8 cellular contexts compared by ENCODE assay signal in genomic region chr1:213045321-213046226, GRCh38. TPM values are rescaled to one million over a fixed set of nuclear protein-coding genes. Genes with fewer than 3 reads are reported as not detected.
A peak's percentile ranks its signal among the peaks of the same experiment; 100 is the strongest.
DNase-seq lines count a peak whose midpoint lies in the region; FAIRE-seq and TF ChIP-seq lines count a peak whose summit lies in the region.
"Not testable (repeated sequence)": the region's sequence is repeated elsewhere in the genome, so short reads cannot be mapped to it uniquely, and the experiment has no call there.

No MANE protein-coding gene starts in this region.

- not testable (repeated sequence) for H3K4me2 ChIP-seq in H1 (ENCODE audit: insufficient read depth in 1 of 2, low read depth in 2 of 2, low read length in 2 of 2); mesenchymal stem cell (ENCODE audit: low read length, poor library complexity, severe bottlenecking)
- peak overlapping the region; percentile 77 for H3K4me2 ChIP-seq in smooth muscle cell

- H4K20me1 ChIP-seq in H1 (replicated peaks in 1 of 2; ENCODE audit: control insufficient read depth in 1 of 2, insufficient read depth in 2 of 2, low read length in 2 of 2); smooth muscle cell (ENCODE audit: low read depth): not testable (repeated sequence)

- not testable (repeated sequence) for H3K9me3 ChIP-seq in HAP-1; H1 (ENCODE audit: insufficient read depth in 2 of 2, low read depth in 1 of 2, low read length in 1 of 2); mesenchymal stem cell (ENCODE audit: control insufficient read depth, low read length); smooth muscle cell (replicated peaks; ENCODE audit: low read depth)

- H3K36me3 ChIP-seq in HAP-1 (replicated peaks); H1 (ENCODE audit: control insufficient read depth in 2 of 4, insufficient read depth in 4 of 4, low read length in 3 of 4); mesenchymal stem cell (ENCODE audit: control insufficient read depth in 1 of 2, insufficient read depth in 2 of 2, low read depth in 1 of 2, low read length in 2 of 2); smooth muscle cell (ENCODE audit: low read depth): not testable (repeated sequence)

- in situ Hi-C loops in HAP-1 (cut with MboI; ENCODE audit: low sequenced_read_pairs): not testable (repeated sequence)

- not testable (repeated sequence) for H3K18ac ChIP-seq in H1 (ENCODE audit: extremely low read depth, low read length); mesenchymal stem cell (ENCODE audit: low read depth in 1 of 2, low read length in 2 of 2)

- peaks cover 56% of the 10 kb centered on the region for H3K4me1 ChIP-seq in HAP-1
- not testable (repeated sequence) for H3K4me1 ChIP-seq in H1 (replicated peaks in 1 of 4; ENCODE audit: control insufficient read depth in 3 of 4, insufficient read depth in 4 of 4, low read length in 3 of 4); mesenchymal stem cell (ENCODE audit: control insufficient read depth, insufficient read depth, low read depth, low read length); smooth muscle cell (ENCODE audit: low read depth)

- not testable (repeated sequence) for H2AK5ac ChIP-seq in H1 (ENCODE audit: low read depth, low read length); mesenchymal stem cell (ENCODE audit: low read length, severe bottlenecking)

- H3K27ac ChIP-seq in H1 (ENCODE audit: low read depth, low read length); mesenchymal stem cell (ENCODE audit: low read length, poor library complexity, severe bottlenecking): not testable (repeated sequence)
- peak overlapping the region; percentile 37 for H3K27ac ChIP-seq in smooth muscle cell (ENCODE audit: low read depth)

- TF ChIP-seq CTCF in H1 (IDR thresholded peaks at IDR 0.05; ENCODE audit: control extremely low read depth in 1 of 3, insufficient read depth in 1 of 3, low read depth in 1 of 3, low read length in 3 of 3); smooth muscle cell (IDR thresholded peaks at IDR 0.05; ENCODE audit: borderline replicate concordance, insufficient read depth, poor library complexity, severe bottlenecking): not testable (repeated sequence)

- POLR2A ChIA-PET in H1 (lab: Charles Lee; ENCODE audit: partially characterized antibody): interaction anchor here (0.6 kb wide), 1 partner anchor 40 kb away, joined by 3 read pairs; no protein-coding TSS in a partner anchor

- not testable (repeated sequence) for H3K9ac ChIP-seq in H1 (replicated peaks in 1 of 4; ENCODE audit: extremely low read depth in 1 of 4, low read depth in 3 of 4, low read length in 3 of 4); mesenchymal stem cell (ENCODE audit: low read length); smooth muscle cell (ENCODE audit: low read depth)

- not testable (repeated sequence) for H3K4ac ChIP-seq in H1 (replicated peaks; ENCODE audit: insufficient read length, low read depth, low read length); mesenchymal stem cell (ENCODE audit: low read depth in 1 of 2, low read length in 2 of 2)

- not testable (repeated sequence) for H4K8ac ChIP-seq in H1 (ENCODE audit: extremely low read depth, insufficient read depth, low read length); mesenchymal stem cell (ENCODE audit: low read length)

- H3K14ac ChIP-seq in H1 (ENCODE audit: insufficient read length); mesenchymal stem cell (ENCODE audit: low read length in 2 of 2): not testable (repeated sequence)

- not testable (repeated sequence) for FAIRE-seq in H1 (lab: Jason Lieb, UNC)

- H2AFZ ChIP-seq in H1 (ENCODE audit: low read length): peak overlapping the region; percentile 57; the same call in 1 of the 2 replicates
- not testable (repeated sequence) for H2AFZ ChIP-seq in mesenchymal stem cell (ENCODE audit: low read depth, low read length)
- peak overlapping the region; percentile 63 for H2AFZ ChIP-seq in smooth muscle cell (ENCODE audit: low read depth)

- not testable (repeated sequence) for H4K5ac ChIP-seq in H1 (ENCODE audit: insufficient read length, low read depth, low read length)

- H3F3A ChIP-seq in smooth muscle cell (ENCODE audit: low read depth): not testable (repeated sequence)

- not testable (repeated sequence) for H3K79me2 ChIP-seq in H1 (ENCODE audit: control insufficient read depth in 1 of 2, insufficient read depth in 2 of 2, low read length in 2 of 2); smooth muscle cell (ENCODE audit: low read depth)

- not testable (repeated sequence) for H4K91ac ChIP-seq in H1 (replicated peaks; ENCODE audit: insufficient read length, low read length); mesenchymal stem cell (ENCODE audit: low read length)

- WGBS in H1 (ENCODE audit: extremely low coverage in 1 of 2, insufficient coverage in 1 of 2, insufficient read length in 1 of 2, insufficient replicate concordance in 2 of 2, low coverage in 1 of 2, low lambda C conversion rate in 2 of 2, missing lambda C conversion rate in 1 of 2), 2 experiments: 95% methylated on average over 13 of the region's 13 CpGs; no CpG with 5 or more reads in 1 of the 2 experiments
- 76% methylated on average over 10 of the region's 13 CpGs for WGBS in mesenchymal stem cell
- WGBS in smooth muscle cell (ENCODE audit: low lambda C conversion rate): 18% methylated on average over 13 of the region's 13 CpGs

- H3K23me2 ChIP-seq in H1 (ENCODE audit: low read depth, low read length): not testable (repeated sequence)

- not testable (repeated sequence) for H2BK12ac ChIP-seq in H1 (ENCODE audit: low read depth, low read length)
- peak overlapping the region in 1 of 2 experiments; percentile 11 for H2BK12ac ChIP-seq in mesenchymal stem cell (ENCODE audit: low read length in 2 of 2)

- H2BK20ac ChIP-seq in H1 (ENCODE audit: low read length): not testable (repeated sequence)

- CTCF ChIA-PET in H1 (lab: Charles Lee; ENCODE audit: partially characterized antibody): interaction anchor here (0.6 to 1.5 kb wide), 3 partner anchors 10 to 464 kb away, joined by 3 read pairs; no protein-coding TSS in a partner anchor

- TF ChIP-seq RAD21 in H1 (IDR thresholded peaks at IDR 0.05 in 1 of 2, conservative IDR thresholded peaks at IDR 0.05 in 1 of 2; ENCODE audit: low read depth in 2 of 2, low read length in 2 of 2): not testable (repeated sequence)

- not testable (repeated sequence) for H3K23ac ChIP-seq in H1 (ENCODE audit: insufficient read length); mesenchymal stem cell (ENCODE audit: low read length in 2 of 2)

- not testable (repeated sequence) for TF ChIP-seq POLR2A in H1 (IDR thresholded peaks at IDR 0.05; ENCODE audit: control extremely low read depth in 1 of 2, low read depth in 2 of 2, low read length in 2 of 2)

- H3K79me1 ChIP-seq in H1 (ENCODE audit: low read depth, low read length); mesenchymal stem cell (replicated peaks; ENCODE audit: low read length, poor library complexity, severe bottlenecking): not testable (repeated sequence)

- TF ChIP-seq EP300 in H1 (IDR thresholded peaks at IDR 0.05; ENCODE audit: borderline replicate concordance in 1 of 2, low read depth in 2 of 2, low read length in 2 of 2): not testable (repeated sequence)

- not testable (repeated sequence) for H2BK5ac ChIP-seq in H1 (ENCODE audit: low read depth, low read length); mesenchymal stem cell (ENCODE audit: low read depth, low read length, poor library complexity, severe bottlenecking)

- not testable (repeated sequence) for H2BK15ac ChIP-seq in H1 (ENCODE audit: low read length); mesenchymal stem cell (ENCODE audit: low read depth, poor library complexity, severe bottlenecking)

- H3K4me3 ChIP-seq in HAP-1; H1 (ENCODE audit: extremely low read depth in 1 of 4, insufficient read depth in 2 of 4, low read depth in 3 of 4, low read length in 4 of 4); mesenchymal stem cell (ENCODE audit: insufficient read depth in 1 of 2, low read depth in 1 of 2, low read length in 2 of 2): not testable (repeated sequence)
- peak overlapping the region; percentile 26 for H3K4me3 ChIP-seq in smooth muscle cell

- not testable (repeated sequence) for H2BK120ac ChIP-seq in H1 (replicated peaks; ENCODE audit: low read depth, low read length); mesenchymal stem cell (ENCODE audit: low read depth, low read length)

- H3K27me3 ChIP-seq in HAP-1 (ENCODE audit: low read depth); H1 (replicated peaks in 1 of 4; ENCODE audit: control insufficient read depth in 3 of 4, extremely low read depth in 1 of 4, insufficient read depth in 3 of 4, low read length in 3 of 4); mesenchymal stem cell (ENCODE audit: control insufficient read depth in 1 of 2, insufficient read depth in 1 of 2, low read length in 2 of 2); smooth muscle cell (ENCODE audit: low read depth): not testable (repeated sequence)

- DNase-seq in DMS153 (lab: John Stamatoyannopoulos, UW) (peak; percentile 84), HAP-1 (ENCODE audit: low spot score in 2 of 2) (peak; percentile 43 to 79), NCI-H187 treated with DMSO at 0.1 percent for 48 hours (lab: John Stamatoyannopoulos, UW) (peak; percentile 30), NCI-H748 (lab: John Stamatoyannopoulos, UW; ENCODE audit: unreplicated experiment) (peak; percentile 66), SK-N-DZ (ENCODE audit: low spot score) (peak; percentile 29), mesenchymal stem cell (peak; percentile 60)
- not testable (repeated sequence) for DNase-seq in H1 (ENCODE audit: low read depth in 1 of 2, low spot score in 2 of 2); smooth muscle cell (lab: John Stamatoyannopoulos, UW; ENCODE audit: unreplicated experiment)

- not testable (repeated sequence) for H3K56ac ChIP-seq in H1 (replicated peaks; ENCODE audit: insufficient read length, low read depth, low read length)

RNA-seq across cellular contexts. Expression of gene RPS6KC1, which starts 5.5 kb away (rescaled TPM):
- polyA plus RNA-seq in SK-N-DZ (2014; cell fraction: cytosol; rRNA removed): 13.6 and 16.6 TPM in 2 replicates
- polyA plus RNA-seq in SK-N-DZ (2014; cell fraction: nucleus; rRNA removed): 27.0 and 27.5 TPM in 2 replicates
- 16.2 and 17.6 TPM in 2 replicates for total RNA-seq in H1 (2021; fragmentation: NEBNext Ultra II Directional; extraction: Animal tissue kit (Norgen Biotek cat#: 25700))
- 2.6 and 4.9 TPM in 2 replicates for polyA plus RNA-seq in H1 (2011; rRNA removed)
- 5.7 TPM for polyA plus RNA-seq in H1 (2011; cell fraction: cytosol; rRNA removed)
- polyA plus RNA-seq in H1 (2011; cell fraction: nucleus; rRNA removed): 3.3 TPM
- polyA plus RNA-seq in H1 (2012, experiment 1 of 2): 7.4 to 13.2 TPM (median 9.0 TPM) in 4 replicates
- 0.52 TPM for polyA plus RNA-seq in H1 (2012, experiment 2 of 2)
- polyA plus RNA-seq in H1 (2013, experiment 1 of 2): 9.4 TPM
- polyA plus RNA-seq in H1 (2013, experiment 2 of 2): 10.3 TPM
- 17.9 and 22.2 TPM in 2 replicates for polyA minus RNA-seq in H1 (2011; rRNA and poly(A)+ RNA removed)
- polyA minus RNA-seq in H1 (2011; cell fraction: cytosol; rRNA and poly(A)+ RNA removed): 11.4 TPM
- polyA minus RNA-seq in H1 (2011; cell fraction: nucleus; rRNA and poly(A)+ RNA removed): 36.6 TPM
- 10.5 TPM for polyA plus RNA-seq in mesenchymal stem cell (2013, experiment 1 of 2)
- polyA plus RNA-seq in mesenchymal stem cell (2013, experiment 2 of 2): 11.0 TPM
- total RNA-seq in smooth muscle cell: 30.8 and 35.9 TPM in 2 replicates
- polyA plus RNA-seq in smooth muscle cell: 17.6 and 18.7 TPM in 2 replicates

RNA-seq across cellular contexts. Expression of gene ANGEL2, which starts 29.9 kb away (rescaled TPM):
- 37.4 and 39.8 TPM in 2 replicates for polyA plus RNA-seq in SK-N-DZ (2014; cell fraction: cytosol; rRNA removed)
- 49.1 and 67.7 TPM in 2 replicates for polyA plus RNA-seq in SK-N-DZ (2014; cell fraction: nucleus; rRNA removed)
- total RNA-seq in H1 (2021; fragmentation: NEBNext Ultra II Directional; extraction: Animal tissue kit (Norgen Biotek cat#: 25700)): 36.0 and 39.9 TPM in 2 replicates
- 15.7 and 18.1 TPM in 2 replicates for polyA plus RNA-seq in H1 (2011; rRNA removed)
- polyA plus RNA-seq in H1 (2011; cell fraction: cytosol; rRNA removed): 17.6 TPM
- 14.5 TPM for polyA plus RNA-seq in H1 (2011; cell fraction: nucleus; rRNA removed)
- 17.1 to 25.9 TPM (median 19.9 TPM) in 4 replicates for polyA plus RNA-seq in H1 (2012, experiment 1 of 2)
- polyA plus RNA-seq in H1 (2012, experiment 2 of 2): 3.5 TPM
- 24.0 TPM for polyA plus RNA-seq in H1 (2013, experiment 1 of 2)
- polyA plus RNA-seq in H1 (2013, experiment 2 of 2): 20.7 TPM
- 29.8 and 44.0 TPM in 2 replicates for polyA minus RNA-seq in H1 (2011; rRNA and poly(A)+ RNA removed)
- 27.1 TPM for polyA minus RNA-seq in H1 (2011; cell fraction: cytosol; rRNA and poly(A)+ RNA removed)
- polyA minus RNA-seq in H1 (2011; cell fraction: nucleus; rRNA and poly(A)+ RNA removed): 45.1 TPM
- polyA plus RNA-seq in mesenchymal stem cell (2013, experiment 1 of 2): 13.6 TPM
- 15.4 TPM for polyA plus RNA-seq in mesenchymal stem cell (2013, experiment 2 of 2)
- total RNA-seq in smooth muscle cell: 29.7 and 34.7 TPM in 2 replicates
- 13.1 and 14.9 TPM in 2 replicates for polyA plus RNA-seq in smooth muscle cell
